Comparison of ENCODE assay signal across 9 cellular contexts in genomic region chr10:110425684-110426293, GRCh38.
DNase-seq lines count a peak whose midpoint lies in the region; ATAC-seq and TF ChIP-seq lines count a peak whose summit lies in the region.
"Had no signal": no experiment of that assay in that cellular context is flagged by ENCODE, and none has a peak within 500 bp of the region (broad histone marks: within the 10 kb centered on the region; RNA-seq: fewer than 3 reads in every experiment).

No MANE protein-coding gene starts in this region.

- H3K4me1 ChIP-seq in mucosa of descending colon (ENCODE audit: low read depth) (peaks cover 4% of the 10 kb centered on the region), BE2C (no peaks in the 10 kb centered on the region)

- H3K4me3 ChIP-seq in mucosa of descending colon: no peak overlapping the region
- no peak overlapping the region for H3K4me3 ChIP-seq in BE2C (ENCODE audit: low read depth, low read length)
- no peak overlapping the region for H3K4me3 ChIP-seq in lower leg skin (ENCODE audit: low read depth, poor library complexity, severe bottlenecking)

- H3K27ac Mint-ChIP-seq in activated naive CD4-positive, alpha-beta T cell treated with anti-CD3 and anti-CD28 coated beads, Interleukin-2, amount 50 U/mL, for 72 hours: peak overlapping the region; percentile 84 to 88

- DNase-seq in GM04503 (ENCODE audit: low read depth) (peak; percentile 90), M059J (ENCODE audit: low read depth) (peak; percentile 92), mucosa of descending colon (no peak), BE2C (no peak), 8988T (no peak), lower leg skin (ENCODE audit: low spot score in 2 of 2) (no peak)
- DNase-seq in activated naive CD4-positive, alpha-beta T cell treated with anti-CD3 and anti-CD28 coated beads, Interleukin-2, amount 50 U/mL, for 72 hours (ENCODE audit: low spot score in 2 of 2): peak; percentile 44 to 82

- H3K36me3 ChIP-seq in mucosa of descending colon (ENCODE audit: low read depth) (no peaks in the 10 kb centered on the region), BE2C (no peaks in the 10 kb centered on the region)
- H3K36me3 ChIP-seq: neutrophil had no signal

- intact Hi-C loops in mucosa of descending colon (cut with DNase I, micrococcal nuclease): no loop called here
- intact Hi-C loops in lower leg skin (cut with DNase I; ENCODE audit: low total_unique reads): no loop called here

- no peaks in the 10 kb centered on the region for H3K9me3 ChIP-seq in mucosa of descending colon
- no peaks in the 10 kb centered on the region for H3K9me3 ChIP-seq in BE2C
- H3K9me3 ChIP-seq: neutrophil had no signal

- no peaks in the 10 kb centered on the region for H3K9me3 Mint-ChIP-seq in activated naive CD4-positive, alpha-beta T cell treated with anti-CD3 and anti-CD28 coated beads, Interleukin-2, amount 50 U/mL, for 72 hours

- H3K36me3 Mint-ChIP-seq in activated naive CD4-positive, alpha-beta T cell treated with anti-CD3 and anti-CD28 coated beads, Interleukin-2, amount 50 U/mL, for 72 hours: peaks cover 0 to 5% of the 10 kb centered on the region in 2 donors

- TF ChIP-seq CTCF in mucosa of descending colon (IDR thresholded peaks at IDR 0.05): no peak
- no peak for TF ChIP-seq CTCF in BE2C (IDR thresholded peaks at IDR 0.05; ENCODE audit: low read depth, low read length)
- no peak for TF ChIP-seq CTCF in lower leg skin (IDR thresholded peaks at IDR 0.05)

- WGBS in lower leg skin, 2 donors: 85 to 90% methylated on average over 11 of the region's 11 CpGs

- no peaks in the 10 kb centered on the region for H3K27me3 ChIP-seq in BE2C
- H3K27me3 ChIP-seq: neutrophil had no signal

- ATAC-seq in GM21576 (IDR thresholded peaks at IDR 0.05; ENCODE audit: unreplicated experiment) (peak; percentile 49), mucosa of descending colon (peak; percentile 48)
- peak; percentile 91 to 94 for ATAC-seq in activated naive CD4-positive, alpha-beta T cell treated with anti-CD3 and anti-CD28 coated beads, Interleukin-2, amount 50 U/mL, for 72 hours

- no peak for TF ChIP-seq POLR2A in lower leg skin (IDR thresholded peaks at IDR 0.05)

Comparison
In these comparisons a context has a peak if more than half of its experiments do, and no peak if none do; other contexts are left out.
1. DNase-seq: peak in GM04503 (single experiment), M059J (single experiment) and activated naive CD4-positive, alpha-beta T cell treated with anti-CD3 and anti-CD28 coated beads, Interleukin-2, amount 50 U/mL, for 72 hours (2 of 2); none in mucosa of descending colon (0 of 3), BE2C (single experiment), 8988T (single experiment) and lower leg skin (0 of 2).
2. Peak in every context shown above with its lines, with median percentiles within 50 percentile points of each other: ATAC-seq.